In the genomic region with DNA sequence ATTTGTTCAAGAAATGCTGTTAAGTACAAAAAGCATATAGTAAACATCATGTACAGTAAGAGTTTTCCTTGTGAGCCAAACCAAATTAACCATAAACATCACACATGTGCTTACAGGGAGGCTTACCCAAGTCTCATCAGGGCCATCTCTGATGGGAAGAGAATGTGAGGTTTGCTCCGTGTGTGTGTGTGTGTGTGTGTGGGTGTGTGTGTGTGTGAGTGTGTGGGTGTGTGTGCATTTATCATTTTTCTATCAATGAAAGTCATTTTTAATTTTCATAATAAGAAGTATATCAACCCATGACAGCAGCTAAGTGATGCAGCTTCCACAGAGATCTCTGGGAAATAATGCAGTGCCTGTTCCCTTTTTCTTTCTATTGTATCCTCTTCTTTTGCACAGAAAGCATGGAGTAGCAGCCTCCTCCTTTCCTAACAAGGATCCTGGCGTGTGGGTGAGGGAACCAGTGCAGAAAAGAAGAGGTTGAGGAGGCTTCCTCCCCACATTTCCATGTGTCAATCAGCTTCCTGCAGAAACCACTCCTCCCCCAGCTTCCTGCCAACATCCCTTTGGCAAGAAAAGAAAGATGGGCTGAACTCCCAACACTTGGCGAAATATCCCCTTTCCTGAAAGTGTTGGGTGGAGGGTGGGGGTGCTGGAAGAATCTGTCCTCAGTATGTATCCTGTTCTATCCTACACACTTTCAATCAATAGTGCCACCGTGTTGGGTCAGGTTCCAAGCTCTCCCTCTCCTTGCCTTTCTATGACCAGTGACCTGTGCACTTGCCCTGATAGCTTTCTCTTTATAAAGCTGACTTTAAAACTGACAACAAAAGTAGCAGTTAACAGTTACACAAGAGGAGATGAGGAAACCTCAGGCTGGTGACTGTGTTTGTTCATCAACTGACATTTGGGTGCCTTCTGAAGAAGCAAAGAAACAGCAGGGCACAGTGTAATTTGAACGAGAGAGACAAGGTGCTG, we compare ENCODE assay signal across 13 cellular contexts.
DNase-seq lines count a peak whose midpoint lies in the region; ATAC-seq and TF ChIP-seq lines count a peak whose summit lies in the region.
"Had no signal": no experiment of that assay in that cellular context is flagged by ENCODE, and none has a peak within 500 bp of the region (broad histone marks: within the 10 kb centered on the region; RNA-seq: fewer than 3 reads in every experiment).

No MANE protein-coding gene starts in this region.

- peak overlapping the region; percentile 24 to 72 (median 32) for H3K27ac Mint-ChIP-seq in nephron
- H3K27ac Mint-ChIP-seq: T-helper 2 cell treated with Interferon-gamma antibody and Interleukin-4, amounts not matched to agents 5 μg/mL and 100 μg/mL, for 36 hours had no signal

- H3K9me3 Mint-ChIP-seq in nephron: peaks cover 7% of the 10 kb centered on the region
- H3K9me3 Mint-ChIP-seq: T-helper 2 cell treated with Interferon-gamma antibody and Interleukin-4, amounts not matched to agents 5 μg/mL and 100 μg/mL, for 36 hours had no signal

- H3K36me3 Mint-ChIP-seq in nephron (ENCODE audit: low read depth): peaks cover 3% of the 10 kb centered on the region

- DNase-seq in GDM1 (lab: John Stamatoyannopoulos, UW): peak; percentile 79
- DNase-seq in MV-4-11 (lab: John Stamatoyannopoulos, UW): peak; percentile 97
- peak; percentile 14 for DNase-seq in dermis blood vessel endothelial cell
- DNase-seq in DMS79 (lab: John Stamatoyannopoulos, UW): no peak
- DNase-seq in SW 1271 (lab: John Stamatoyannopoulos, UW): no peak
- DNase-seq: COR-L47, esophagus squamous epithelium, NCI-H82 had no signal

- no peak for TF ChIP-seq CTCF in nephron (IDR thresholded peaks at IDR 0.05; ENCODE audit: unreplicated experiment in 3 of 3)

- peaks cover 35% of the 10 kb centered on the region for H3K4me1 Mint-ChIP-seq in nephron

- no peak for ATAC-seq in HG03025 (IDR thresholded peaks at IDR 0.05; ENCODE audit: low FRiP score, unreplicated experiment)
- no peak for ATAC-seq in GM21360 (IDR thresholded peaks at IDR 0.05; ENCODE audit: unreplicated experiment)
- ATAC-seq: GM12878 had no signal

- H3K4me3 Mint-ChIP-seq in nephron: no peak overlapping the region
- H3K4me3 Mint-ChIP-seq: T-helper 2 cell treated with Interferon-gamma antibody and Interleukin-4, amounts not matched to agents 5 μg/mL and 100 μg/mL, for 36 hours had no signal

- H3K27me3 Mint-ChIP-seq in nephron (ENCODE audit: low read depth): no peaks in the 10 kb centered on the region

Comparison
In these comparisons a context has a peak if more than half of its experiments do, and no peak if none do; other contexts are left out.
1. DNase-seq: peak in GDM1 (single experiment), MV-4-11 (single experiment) and dermis blood vessel endothelial cell (single experiment); none in DMS79 (single experiment) and SW 1271 (0 of 2).